ENCODE assay signal across 26 cellular contexts in the genomic region with DNA sequence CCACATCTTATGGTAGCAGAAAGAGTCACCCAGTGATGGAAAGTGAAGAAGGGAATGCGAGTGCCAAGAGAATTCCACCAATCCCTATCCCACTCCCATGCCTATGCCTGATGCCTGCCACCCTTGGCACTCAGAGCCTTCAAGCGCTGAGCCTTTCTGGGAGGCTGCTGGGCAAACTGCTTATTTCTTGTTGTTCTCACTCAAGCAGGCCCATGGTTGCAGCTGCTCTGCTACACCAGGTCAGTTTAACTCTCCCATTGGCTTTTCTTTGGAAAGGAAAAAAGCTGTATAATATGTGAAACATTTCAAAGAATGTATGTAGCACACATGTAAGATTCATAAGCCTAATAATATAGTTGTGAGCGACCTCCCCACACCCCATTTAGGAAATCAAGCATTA. TPM values are rescaled to one million over a fixed set of nuclear protein-coding genes. Genes with fewer than 3 reads are reported as not detected.
DNase-seq lines count a peak whose midpoint lies in the region; ATAC-seq, FAIRE-seq and TF ChIP-seq lines count a peak whose summit lies in the region.
"Had no signal": no experiment of that assay in that cellular context is flagged by ENCODE, and none has a peak within 500 bp of the region (broad histone marks: within the 10 kb centered on the region; RNA-seq: fewer than 3 reads in every experiment).

No MANE protein-coding gene starts in this region.

- H3K9me3 Mint-ChIP-seq in chondrocyte (ENCODE audit: low read depth) (no peaks in the 10 kb centered on the region), glutamatergic neuron (ENCODE audit: unreplicated experiment) (peaks cover 2% of the 10 kb centered on the region), WTC11 (peaks cover 4% of the 10 kb centered on the region)
- H3K9me3 Mint-ChIP-seq: CD14-positive monocyte; CD8-positive, alpha-beta T cell had no signal

- H3K4me3 Mint-ChIP-seq in chondrocyte (ENCODE audit: unreplicated experiment), result no peak overlapping the region
- H3K4me3 Mint-ChIP-seq in glutamatergic neuron (ENCODE audit: unreplicated experiment), result no peak overlapping the region
- no peak overlapping the region for H3K4me3 Mint-ChIP-seq in WTC11
- H3K4me3 Mint-ChIP-seq: CD14-positive monocyte; CD8-positive, alpha-beta T cell had no signal

- peaks cover 0 to 4% of the 10 kb centered on the region in 2 donors for H3K4me1 ChIP-seq in kidney (ENCODE audit: control insufficient read depth in 1 of 2, insufficient read depth in 1 of 2, low read depth in 1 of 2, low read length in 2 of 2)
- H3K4me1 ChIP-seq: HAP-1 had no signal

- POLR2A ChIA-PET in WTC11 (lab: Charles Lee), result no interaction called here

- H3K27ac Mint-ChIP-seq in chondrocyte (ENCODE audit: unreplicated experiment), result peak overlapping the region; percentile 46
- no peak overlapping the region for H3K27ac Mint-ChIP-seq in glutamatergic neuron (ENCODE audit: unreplicated experiment)
- H3K27ac Mint-ChIP-seq in WTC11, result no peak overlapping the region; the same call in 1 of the 2 replicates
- H3K27ac Mint-ChIP-seq: CD8-positive, alpha-beta T cell had no signal

- peak; percentile 23 for DNase-seq in activated CD8-positive, alpha-beta memory T cell treated with anti-CD3 and anti-CD28 coated beads, Interleukin-2, amount 50 U/mL, for 48 hours
- no peak for DNase-seq in activated CD8-positive, alpha-beta memory T cell treated with anti-CD3 and anti-CD28 coated beads, Interleukin-2, amount 50 U/mL, for 4 hours
- DNase-seq in chondrocyte (ENCODE audit: low spot score) (no peak), kidney (peak; percentile 26), pons (ENCODE audit: low spot score) (no peak), glutamatergic neuron (no peak), WTC11 (ENCODE audit: low spot score) (no peak)
- DNase-seq: 8988T; Calu3; CD8-positive, alpha-beta T cell; DMS53; DND-41; EL; GM23248 had no signal

- no peak for ATAC-seq in WTC11
- ATAC-seq: CD8-positive, alpha-beta T cell; GM12878 had no signal

- FAIRE-seq in kidney (lab: Jason Lieb, UNC), result no peak
- FAIRE-seq: GM12878, GM19239 had no signal

- intact Hi-C loops in kidney (cut with DNase I), result no loop called here

- TF ChIP-seq CTCF in chondrocyte (IDR thresholded peaks at IDR 0.05) (no peak), kidney (IDR thresholded peaks at IDR 0.05; ENCODE audit: borderline replicate concordance, extremely low read depth, insufficient read depth) (no peak), glutamatergic neuron (IDR thresholded peaks at IDR 0.05; ENCODE audit: partially characterized antibody, unreplicated experiment) (no peak), WTC11 (IDR thresholded peaks at IDR 0.05) (no peak)

- H3K27ac ChIP-seq in kidney (ENCODE audit: low read depth in 2 of 2, low read length in 2 of 2) (no peak overlapping the region), temporal lobe (ENCODE audit: low read depth, low read length) (peak overlapping the region; percentile 74)
- H3K27ac ChIP-seq: BLaER1, GM23248, HL-60 had no signal

- no peaks in the 10 kb centered on the region for H3K27me3 Mint-ChIP-seq in chondrocyte (ENCODE audit: low read depth)
- H3K27me3 Mint-ChIP-seq in glutamatergic neuron (ENCODE audit: unreplicated experiment), result peaks cover 8% of the 10 kb centered on the region
- H3K27me3 Mint-ChIP-seq in WTC11 (ENCODE audit: low read depth), result no peaks in the 10 kb centered on the region

- no peak overlapping the region for H3K9ac ChIP-seq in kidney (ENCODE audit: low read length in 2 of 2)
- H3K9ac ChIP-seq: BLaER1, GM23248 had no signal

- CTCF ChIA-PET in WTC11 (lab: Charles Lee), result no interaction called here

- H3K9me3 ChIP-seq in kidney (ENCODE audit: control insufficient read depth in 1 of 2, low read length in 2 of 2), result no peaks in the 10 kb centered on the region
- H3K9me3 ChIP-seq: BLaER1, HAP-1 had no signal

- H3K4me3 ChIP-seq in kidney (ENCODE audit: low read length in 2 of 2), result no peak overlapping the region
- H3K4me3 ChIP-seq: BLaER1, GM12878, GM23248, HAP-1 had no signal

- H3K36me3 Mint-ChIP-seq in chondrocyte (ENCODE audit: low read depth) (peaks cover 11% of the 10 kb centered on the region), glutamatergic neuron (ENCODE audit: unreplicated experiment) (peaks cover 6% of the 10 kb centered on the region), WTC11 (peaks cover 19% of the 10 kb centered on the region)

- H3K4me1 Mint-ChIP-seq in chondrocyte (ENCODE audit: low read depth), result peaks cover 21% of the 10 kb centered on the region
- H3K4me1 Mint-ChIP-seq in glutamatergic neuron (ENCODE audit: low read depth, unreplicated experiment), result peaks cover 10% of the 10 kb centered on the region
- peaks cover 6% of the 10 kb centered on the region for H3K4me1 Mint-ChIP-seq in WTC11

- peaks cover 0 to 2% of the 10 kb centered on the region in 2 donors for H3K36me3 ChIP-seq in kidney (ENCODE audit: control insufficient read depth in 1 of 2, insufficient read depth in 2 of 2, low read length in 2 of 2)

TF ChIP-seq in WTC11, 78 proteins besides CTCF, POLR2A, EP300 and RAD21 (continues in another document):
- TF ChIP-seq, protein P1, sequence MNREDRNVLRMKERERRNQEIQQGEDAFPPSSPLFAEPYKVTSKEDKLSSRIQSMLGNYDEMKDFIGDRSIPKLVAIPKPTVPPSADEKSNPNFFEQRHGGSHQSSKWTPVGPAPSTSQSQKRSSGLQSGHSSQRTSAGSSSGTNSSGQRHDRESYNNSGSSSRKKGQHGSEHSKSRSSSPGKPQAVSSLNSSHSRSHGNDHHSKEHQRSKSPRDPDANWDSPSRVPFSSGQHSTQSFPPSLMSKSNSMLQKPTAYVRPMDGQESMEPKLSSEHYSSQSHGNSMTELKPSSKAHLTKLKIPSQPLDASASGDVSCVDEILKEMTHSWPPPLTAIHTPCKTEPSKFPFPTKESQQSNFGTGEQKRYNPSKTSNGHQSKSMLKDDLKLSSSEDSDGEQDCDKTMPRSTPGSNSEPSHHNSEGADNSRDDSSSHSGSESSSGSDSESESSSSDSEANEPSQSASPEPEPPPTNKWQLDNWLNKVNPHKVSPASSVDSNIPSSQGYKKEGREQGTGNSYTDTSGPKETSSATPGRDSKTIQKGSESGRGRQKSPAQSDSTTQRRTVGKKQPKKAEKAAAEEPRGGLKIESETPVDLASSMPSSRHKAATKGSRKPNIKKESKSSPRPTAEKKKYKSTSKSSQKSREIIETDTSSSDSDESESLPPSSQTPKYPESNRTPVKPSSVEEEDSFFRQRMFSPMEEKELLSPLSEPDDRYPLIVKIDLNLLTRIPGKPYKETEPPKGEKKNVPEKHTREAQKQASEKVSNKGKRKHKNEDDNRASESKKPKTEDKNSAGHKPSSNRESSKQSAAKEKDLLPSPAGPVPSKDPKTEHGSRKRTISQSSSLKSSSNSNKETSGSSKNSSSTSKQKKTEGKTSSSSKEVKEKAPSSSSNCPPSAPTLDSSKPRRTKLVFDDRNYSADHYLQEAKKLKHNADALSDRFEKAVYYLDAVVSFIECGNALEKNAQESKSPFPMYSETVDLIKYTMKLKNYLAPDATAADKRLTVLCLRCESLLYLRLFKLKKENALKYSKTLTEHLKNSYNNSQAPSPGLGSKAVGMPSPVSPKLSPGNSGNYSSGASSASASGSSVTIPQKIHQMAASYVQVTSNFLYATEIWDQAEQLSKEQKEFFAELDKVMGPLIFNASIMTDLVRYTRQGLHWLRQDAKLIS (CRISPR knock-in tag; IDR thresholded peaks at IDR 0.05; ENCODE audit: borderline replicate concordance), result no peak
- TF ChIP-seq, protein P2, sequence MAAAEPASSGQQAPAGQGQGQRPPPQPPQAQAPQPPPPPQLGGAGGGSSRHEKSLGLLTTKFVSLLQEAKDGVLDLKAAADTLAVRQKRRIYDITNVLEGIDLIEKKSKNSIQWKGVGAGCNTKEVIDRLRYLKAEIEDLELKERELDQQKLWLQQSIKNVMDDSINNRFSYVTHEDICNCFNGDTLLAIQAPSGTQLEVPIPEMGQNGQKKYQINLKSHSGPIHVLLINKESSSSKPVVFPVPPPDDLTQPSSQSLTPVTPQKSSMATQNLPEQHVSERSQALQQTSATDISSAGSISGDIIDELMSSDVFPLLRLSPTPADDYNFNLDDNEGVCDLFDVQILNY (CRISPR knock-in tag; IDR thresholded peaks at IDR 0.05), result no peak
- TF ChIP-seq GABPB1 (CRISPR knock-in tag; IDR thresholded peaks at IDR 0.05) (no peak), ZNF416 (CRISPR knock-in tag; IDR thresholded peaks at IDR 0.05) (no peak), GRHL2 (CRISPR knock-in tag; IDR thresholded peaks at IDR 0.05; ENCODE audit: insufficient replicate concordance, severe bottlenecking) (no peak), ATF1 (CRISPR knock-in tag; IDR thresholded peaks at IDR 0.05) (no peak), TP53 (CRISPR knock-in tag; IDR thresholded peaks at IDR 0.05) (no peak), RORB (CRISPR knock-in tag; IDR thresholded peaks at IDR 0.05) (no peak), ESRRA (CRISPR knock-in tag; IDR thresholded peaks at IDR 0.05; ENCODE audit: borderline replicate concordance) (no peak), SP1 (CRISPR knock-in tag; conservative IDR thresholded peaks at IDR 0.05) (no peak)
- TF ChIP-seq, protein P3, sequence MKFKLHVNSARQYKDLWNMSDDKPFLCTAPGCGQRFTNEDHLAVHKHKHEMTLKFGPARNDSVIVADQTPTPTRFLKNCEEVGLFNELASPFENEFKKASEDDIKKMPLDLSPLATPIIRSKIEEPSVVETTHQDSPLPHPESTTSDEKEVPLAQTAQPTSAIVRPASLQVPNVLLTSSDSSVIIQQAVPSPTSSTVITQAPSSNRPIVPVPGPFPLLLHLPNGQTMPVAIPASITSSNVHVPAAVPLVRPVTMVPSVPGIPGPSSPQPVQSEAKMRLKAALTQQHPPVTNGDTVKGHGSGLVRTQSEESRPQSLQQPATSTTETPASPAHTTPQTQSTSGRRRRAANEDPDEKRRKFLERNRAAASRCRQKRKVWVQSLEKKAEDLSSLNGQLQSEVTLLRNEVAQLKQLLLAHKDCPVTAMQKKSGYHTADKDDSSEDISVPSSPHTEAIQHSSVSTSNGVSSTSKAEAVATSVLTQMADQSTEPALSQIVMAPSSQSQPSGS (CRISPR knock-in tag; IDR thresholded peaks at IDR 0.05; ENCODE audit: borderline replicate concordance, low read depth), result no peak

RNA-seq across cellular contexts. Expression of a gene that starts 41.4 kb away (rescaled TPM):
- 44.4 to 55.6 TPM (median 45.8 TPM) in 3 replicates for total RNA-seq in chondrocyte
- total RNA-seq in kidney, result 67.7 TPM
- 37.5 TPM for polyA plus RNA-seq in kidney (ENCODE audit: insufficient read depth, low read depth, low replicate concordance)
- total RNA-seq in temporal lobe, result 55.8 TPM
- 68.7 TPM for total RNA-seq in glutamatergic neuron (ENCODE audit: unreplicated experiment)
- 56.8 to 64.2 TPM (median 60.3 TPM) in 3 replicates for total RNA-seq in WTC11 (2021)

RNA-seq across cellular contexts. Expression of a gene that starts 50.3 kb away (rescaled TPM):
- total RNA-seq in chondrocyte (not detected in 3 replicates), kidney (not detected), temporal lobe (not detected), glutamatergic neuron (ENCODE audit: unreplicated experiment) (not detected), WTC11 (2021) (not detected in 3 replicates)
- not detected for polyA plus RNA-seq in kidney (ENCODE audit: insufficient read depth, low read depth, low replicate concordance)
- total RNA-seq: A673, Calu3, G401, GM23248, H4, HT1080 had no signal
- polyA plus RNA-seq: AG04450, CD14-positive monocyte, GM23248 had no signal

Comparison
In these comparisons a context has a peak if more than half of its experiments do, and no peak if none do; other contexts are left out.
1. DNase-seq: peak in activated CD8-positive, alpha-beta memory T cell treated with anti-CD3 and anti-CD28 coated beads, Interleukin-2, amount 50 U/mL, for 48 hours (single experiment) and kidney (single experiment); none in activated CD8-positive, alpha-beta memory T cell treated with anti-CD3 and anti-CD28 coated beads, Interleukin-2, amount 50 U/mL, for 4 hours (single experiment), chondrocyte (single experiment), pons (single experiment), glutamatergic neuron (single experiment) and WTC11 (single experiment).